Comparison of ENCODE assay signal across 22 cellular contexts in genomic region chr14:30985796-30986195, GRCh38. TPM values are rescaled to one million over a fixed set of nuclear protein-coding genes. Genes with fewer than 3 reads are reported as not detected.
DNase-seq lines count a peak whose midpoint lies in the region; ATAC-seq and TF ChIP-seq lines count a peak whose summit lies in the region.
"Had no signal": no experiment of that assay in that cellular context is flagged by ENCODE, and none has a peak within 500 bp of the region (broad histone marks: within the 10 kb centered on the region; RNA-seq: fewer than 3 reads in every experiment).

No MANE protein-coding gene starts in this region.

- in situ Hi-C loops in astrocyte of the spinal cord (cut with HindIII; ENCODE audit: low sequenced_read_pairs), result no loop called here

- H3K27me3 Mint-ChIP-seq in activated naive CD8-positive, alpha-beta T cell, result no peaks in the 10 kb centered on the region
- no peaks in the 10 kb centered on the region for H3K27me3 Mint-ChIP-seq in activated naive CD8-positive, alpha-beta T cell treated with anti-CD3 and anti-CD28 coated beads, Interleukin-2, amount 50 U/mL, for 24 hours
- no peaks in the 10 kb centered on the region for H3K27me3 Mint-ChIP-seq in activated CD8-positive, alpha-beta T cell treated with anti-CD3 and anti-CD28 coated beads for 36 hours

- no peak for DNase-seq in activated naive CD8-positive, alpha-beta T cell treated with anti-CD3 and anti-CD28 coated beads, Interleukin-2, amount 50 U/mL, for 24 hours
- peak; percentile 19 for DNase-seq in astrocyte of the spinal cord (ENCODE audit: low read depth, low spot score)
- peak; percentile 53 for DNase-seq in myocyte (ENCODE audit: low read depth)
- no peak for DNase-seq in activated CD8-positive, alpha-beta T cell treated with anti-CD3 and anti-CD28 coated beads for 36 hours
- no peak for DNase-seq in stimulated activated CD4-positive, alpha-beta T cell treated with anti-CD3 and anti-CD28 coated beads, Interleukin-1b, Interleukin-23, amount 100 ng/mL, for 48 hours
- DNase-seq in cerebellar cortex (ENCODE audit: low spot score), result no peak
- DNase-seq: 8988T, COR-L47, EL, GOT3, MG63, NCI-H1048, NCI-H1436, NCI-H1930, NCI-H226, NCI-H524, NCI-H82, OCI-M1, SHP77 had no signal

- POLR2A ChIA-PET in activated CD8-positive, alpha-beta T cell treated with anti-CD3 and anti-CD28 coated beads for 36 hours (lab: Charles Lee), result no interaction called here

- H3K4me3 Mint-ChIP-seq in activated naive CD8-positive, alpha-beta T cell, result no peak overlapping the region
- H3K4me3 Mint-ChIP-seq in activated naive CD8-positive, alpha-beta T cell treated with anti-CD3 and anti-CD28 coated beads, Interleukin-2, amount 50 U/mL, for 24 hours, result no peak overlapping the region
- H3K4me3 Mint-ChIP-seq in activated CD8-positive, alpha-beta T cell treated with anti-CD3 and anti-CD28 coated beads for 36 hours, result no peak overlapping the region
- H3K4me3 Mint-ChIP-seq: CD14-positive monocyte had no signal

- no peak overlapping the region for H3K4me3 ChIP-seq in astrocyte of the spinal cord (ENCODE audit: low read depth, low read length)
- H3K4me3 ChIP-seq: MG63 had no signal

- H3K36me3 Mint-ChIP-seq in activated naive CD8-positive, alpha-beta T cell, result peaks cover 3% of the 10 kb centered on the region
- peaks cover 8% of the 10 kb centered on the region for H3K36me3 Mint-ChIP-seq in activated naive CD8-positive, alpha-beta T cell treated with anti-CD3 and anti-CD28 coated beads, Interleukin-2, amount 50 U/mL, for 24 hours (ENCODE audit: low read depth)
- peaks cover 9% of the 10 kb centered on the region for H3K36me3 Mint-ChIP-seq in activated CD8-positive, alpha-beta T cell treated with anti-CD3 and anti-CD28 coated beads for 36 hours (ENCODE audit: low read depth)

- TF ChIP-seq CTCF in astrocyte of the spinal cord (IDR thresholded peaks at IDR 0.05; ENCODE audit: low read depth, low read length), result no peak
- TF ChIP-seq CTCF in activated CD8-positive, alpha-beta T cell treated with anti-CD3 and anti-CD28 coated beads for 36 hours (IDR thresholded peaks at IDR 0.05), result no peak

- H3K9me3 Mint-ChIP-seq in activated naive CD8-positive, alpha-beta T cell (ENCODE audit: low read depth), result no peaks in the 10 kb centered on the region
- H3K9me3 Mint-ChIP-seq in activated naive CD8-positive, alpha-beta T cell treated with anti-CD3 and anti-CD28 coated beads, Interleukin-2, amount 50 U/mL, for 24 hours, result no peaks in the 10 kb centered on the region
- no peaks in the 10 kb centered on the region for H3K9me3 Mint-ChIP-seq in activated CD8-positive, alpha-beta T cell treated with anti-CD3 and anti-CD28 coated beads for 36 hours
- H3K9me3 Mint-ChIP-seq: CD14-positive monocyte had no signal

- ATAC-seq in activated naive CD8-positive, alpha-beta T cell treated with anti-CD3 and anti-CD28 coated beads, Interleukin-2, amount 50 U/mL, for 24 hours, result no peak
- ATAC-seq in activated CD8-positive, alpha-beta T cell treated with anti-CD3 and anti-CD28 coated beads for 36 hours, result no peak
- ATAC-seq in HG03378 (IDR thresholded peaks at IDR 0.05; ENCODE audit: unreplicated experiment), result no peak

- peak overlapping the region; percentile 18 for H3K27ac Mint-ChIP-seq in activated naive CD8-positive, alpha-beta T cell
- H3K27ac Mint-ChIP-seq in activated naive CD8-positive, alpha-beta T cell treated with anti-CD3 and anti-CD28 coated beads, Interleukin-2, amount 50 U/mL, for 24 hours, result no peak overlapping the region
- no peak overlapping the region for H3K27ac Mint-ChIP-seq in activated CD8-positive, alpha-beta T cell treated with anti-CD3 and anti-CD28 coated beads for 36 hours

- CTCF ChIA-PET in activated CD8-positive, alpha-beta T cell treated with anti-CD3 and anti-CD28 coated beads for 36 hours (lab: Charles Lee), result interaction anchor here (1.2 kb wide), 2 partner anchors 10 to 53 kb away, joined by 3 read pairs; no protein-coding TSS in a partner anchor

- peaks cover 24% of the 10 kb centered on the region for H3K4me1 Mint-ChIP-seq in activated naive CD8-positive, alpha-beta T cell (ENCODE audit: low read depth)
- peaks cover 24% of the 10 kb centered on the region for H3K4me1 Mint-ChIP-seq in activated naive CD8-positive, alpha-beta T cell treated with anti-CD3 and anti-CD28 coated beads, Interleukin-2, amount 50 U/mL, for 24 hours
- H3K4me1 Mint-ChIP-seq in activated CD8-positive, alpha-beta T cell treated with anti-CD3 and anti-CD28 coated beads for 36 hours (ENCODE audit: low read depth), result peaks cover 20% of the 10 kb centered on the region

- intact Hi-C loops in activated CD8-positive, alpha-beta T cell treated with anti-CD3 and anti-CD28 coated beads for 36 hours (cut with micrococcal nuclease), result no loop called here

RNA-seq across cellular contexts. Expression of gene AP4S1, which starts 39.7 kb away (rescaled TPM):
- 6.7 and 6.9 TPM in 2 replicates for total RNA-seq in myocyte
- 7.0 TPM for polyA plus RNA-seq in myocyte (2012)
- 1 to 10 TPM; 3.6 to 4.0 TPM for total RNA-seq in activated CD8-positive, alpha-beta T cell treated with anti-CD3 and anti-CD28 coated beads for 36 hours

RNA-seq across cellular contexts. Expression of gene STRN3, which starts 40.4 kb away (rescaled TPM):
- total RNA-seq in myocyte, result 85.8 and 91.1 TPM in 2 replicates
- polyA plus RNA-seq in myocyte (2012), result 22.5 TPM
- 10 to 100 TPM; 14.7 to 15.3 TPM for total RNA-seq in activated CD8-positive, alpha-beta T cell treated with anti-CD3 and anti-CD28 coated beads for 36 hours

Comparison
In these comparisons a context has a peak if more than half of its experiments do, and no peak if none do; other contexts are left out.
1. DNase-seq: peak in astrocyte of the spinal cord (single experiment) and myocyte (single experiment); none in activated naive CD8-positive, alpha-beta T cell treated with anti-CD3 and anti-CD28 coated beads, Interleukin-2, amount 50 U/mL, for 24 hours (single experiment), activated CD8-positive, alpha-beta T cell treated with anti-CD3 and anti-CD28 coated beads for 36 hours (single experiment), stimulated activated CD4-positive, alpha-beta T cell treated with anti-CD3 and anti-CD28 coated beads, Interleukin-1b, Interleukin-23, amount 100 ng/mL, for 48 hours (single experiment) and cerebellar cortex (single experiment).